21 cellular contexts compared by ENCODE assay signal in the genomic region with DNA sequence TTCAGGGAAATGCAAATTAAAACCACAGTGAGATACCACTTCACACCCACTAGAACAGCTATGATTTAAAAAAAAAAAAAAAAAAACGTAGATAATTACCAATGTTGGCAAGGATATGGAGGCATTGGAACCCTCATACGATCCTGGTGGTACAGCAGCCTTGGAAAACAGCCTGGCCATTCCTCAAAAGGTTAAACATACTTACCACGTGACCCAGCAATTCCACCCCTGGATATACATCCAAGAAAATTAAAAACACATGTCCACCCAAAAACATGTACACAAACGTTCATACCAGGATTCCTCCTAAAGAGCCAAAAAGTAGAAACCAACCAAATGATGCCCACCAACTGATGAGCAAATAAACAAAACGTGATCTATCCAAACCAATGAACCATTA.
DNase-seq lines count a peak whose midpoint lies in the region; ATAC-seq and TF ChIP-seq lines count a peak whose summit lies in the region.
"Had no signal": no experiment of that assay in that cellular context is flagged by ENCODE, and none has a peak within 500 bp of the region (broad histone marks: within the 10 kb centered on the region; RNA-seq: fewer than 3 reads in every experiment).

No MANE protein-coding gene starts in this region.

- peak overlapping the region; percentile 42 for H3K4me2 ChIP-seq in BLaER1

- no peak overlapping the region for H3K9ac ChIP-seq in BLaER1

- no peaks in the 10 kb centered on the region for H4K20me1 ChIP-seq in BLaER1

- H3K4me1 ChIP-seq in BLaER1: peaks cover 81% of the 10 kb centered on the region
- H3K4me1 ChIP-seq in heart right ventricle: peaks cover 0 to 52% (median 20%) of the 10 kb centered on the region in 9 donors
- H3K4me1 ChIP-seq: SJCRH30 had no signal

- peaks cover 3% of the 10 kb centered on the region; the same call in 1 of the 2 replicates for H3K9me3 ChIP-seq in BLaER1
- no peaks in the 10 kb centered on the region for H3K9me3 ChIP-seq in heart right ventricle
- H3K9me3 ChIP-seq: SJCRH30 had no signal

- TF ChIP-seq CTCF in omental fat pad (IDR thresholded peaks at IDR 0.05) (no peak), heart right ventricle (IDR thresholded peaks at IDR 0.05) (no peak)

- no peaks in the 10 kb centered on the region for H3K36me3 ChIP-seq in BLaER1
- no peaks in the 10 kb centered on the region for H3K36me3 ChIP-seq in heart right ventricle
- H3K36me3 ChIP-seq: SJCRH30 had no signal

- no peak overlapping the region for H3K4me3 ChIP-seq in BLaER1
- no peak overlapping the region for H3K4me3 ChIP-seq in heart right ventricle
- H3K4me3 ChIP-seq: SJCRH30 had no signal

- peaks cover 73% of the 10 kb centered on the region for H3K4me1 Mint-ChIP-seq in dendritic cell treated with granulocyte-macrophage colony-stimulating factor and Interleukin-4, amounts not matched to agents 40 ng/mL and 50 ng/mL, for 4 days (ENCODE audit: low read depth)
- H3K4me1 Mint-ChIP-seq in immature natural killer cell: peaks cover 54 to 67% of the 10 kb centered on the region in 2 donors

- no peak overlapping the region for H3K27ac ChIP-seq in BLaER1
- H3K27ac ChIP-seq in heart right ventricle: no peak overlapping the region
- H3K27ac ChIP-seq: SJCRH30 had no signal

- H3K27me3 ChIP-seq in BLaER1 (no peaks in the 10 kb centered on the region), heart right ventricle (no peaks in the 10 kb centered on the region)
- H3K27me3 ChIP-seq: SJCRH30 had no signal

- DNase-seq in HS-5 (ENCODE audit: low read depth) (peak; percentile 54), immature natural killer cell (no peak), omental fat pad (ENCODE audit: low spot score) (no peak), heart right ventricle (no peak), NK-92 (lab: John Stamatoyannopoulos, UW; ENCODE audit: unreplicated experiment) (no peak)
- DNase-seq: AML-193, DMS53, GDM1, H9, KG1, NCI-H1105 treated with DMSO at 0.1 percent for 48 hours, NCI-H2029 treated with DMSO at 0.1 percent for 48 hours, NCI-H226, NCI-H510A treated with DMSO at 0.1 percent for 48 hours, NCI-H774, SJCRH30 had no signal

- 46 to 52% methylated on average over 5 of the region's 5 CpGs for WGBS in heart right ventricle, 2 donors

- intact Hi-C loops in dendritic cell treated with granulocyte-macrophage colony-stimulating factor and Interleukin-4, amounts not matched to agents 40 ng/mL and 50 ng/mL, for 4 days (cut with micrococcal nuclease): no loop called here
- intact Hi-C loops in heart right ventricle (cut with DNase I): no loop called here

- H3K27me3 Mint-ChIP-seq in dendritic cell treated with granulocyte-macrophage colony-stimulating factor and Interleukin-4, amounts not matched to agents 40 ng/mL and 50 ng/mL, for 4 days: no peaks in the 10 kb centered on the region
- peaks cover 1 to 12% (median 2%) of the 10 kb centered on the region in 3 donors for H3K27me3 Mint-ChIP-seq in immature natural killer cell (ENCODE audit: low read depth in 3 of 3)

- H3K27ac Mint-ChIP-seq in dendritic cell treated with granulocyte-macrophage colony-stimulating factor and Interleukin-4, amounts not matched to agents 40 ng/mL and 50 ng/mL, for 4 days: peak overlapping the region; percentile 40
- peak overlapping the region in 2 of 6 donors; percentile 16 to 65 for H3K27ac Mint-ChIP-seq in immature natural killer cell
- H3K27ac Mint-ChIP-seq: H9 had no signal

- H3K36me3 Mint-ChIP-seq in dendritic cell treated with granulocyte-macrophage colony-stimulating factor and Interleukin-4, amounts not matched to agents 40 ng/mL and 50 ng/mL, for 4 days (ENCODE audit: low read depth): peaks cover 7% of the 10 kb centered on the region
- no peaks in the 10 kb centered on the region for H3K36me3 Mint-ChIP-seq in immature natural killer cell

- ATAC-seq in omental fat pad (ENCODE audit: low FRiP score) (no peak), heart right ventricle (no peak), GM19467 (IDR thresholded peaks at IDR 0.05; ENCODE audit: unreplicated experiment) (no peak)
- ATAC-seq: Panc1 had no signal

- no peak overlapping the region for H3K4me3 Mint-ChIP-seq in dendritic cell treated with granulocyte-macrophage colony-stimulating factor and Interleukin-4, amounts not matched to agents 40 ng/mL and 50 ng/mL, for 4 days
- peak overlapping the region; percentile 1 to 58 (median 20) for H3K4me3 Mint-ChIP-seq in immature natural killer cell
- H3K4me3 Mint-ChIP-seq: CD14-positive monocyte, H9 had no signal

- H3K9me3 Mint-ChIP-seq in dendritic cell treated with granulocyte-macrophage colony-stimulating factor and Interleukin-4, amounts not matched to agents 40 ng/mL and 50 ng/mL, for 4 days: no peaks in the 10 kb centered on the region
- H3K9me3 Mint-ChIP-seq in immature natural killer cell: peaks cover 0 to 1% (median 0%) of the 10 kb centered on the region in 6 donors
- H3K9me3 Mint-ChIP-seq: CD14-positive monocyte, H9 had no signal
